In genomic region chr16:66844342-66845079, GRCh38 we compare ENCODE assay signal across 8 cellular contexts. TPM values are rescaled to one million over a fixed set of nuclear protein-coding genes. Genes with fewer than 3 reads are reported as not detected.
DNase-seq lines count a peak whose midpoint lies in the region; ATAC-seq and TF ChIP-seq lines count a peak whose summit lies in the region.

Gene CA7, plus strand, starts transcription at chr16:66844414. Its CDS starts 74 bp downstream, at chr16:66844488.

- H3K18ac ChIP-seq in mesendoderm (ENCODE audit: low read length), result no peak within 1 kb of the TSS

- no peaks in the 10 kb centered on the region for H3K36me3 ChIP-seq in mesendoderm (ENCODE audit: control insufficient read depth, insufficient read depth, low read length)
- H3K36me3 ChIP-seq in transverse colon, result no peaks in the 10 kb centered on the region

- no peak within 1 kb of the TSS for H3K23ac ChIP-seq in mesendoderm (ENCODE audit: low read length)

- no peak within 1 kb of the TSS for H4K5ac ChIP-seq in mesendoderm (ENCODE audit: low read length)

- no peaks in the 10 kb centered on the region for H3K79me2 ChIP-seq in mesendoderm (ENCODE audit: control insufficient read depth, insufficient read depth, low read length)

- H3K4me1 ChIP-seq in mesendoderm (ENCODE audit: control insufficient read depth, low read depth, low read length) (no peaks in the 10 kb centered on the region), transverse colon (peaks cover 4 to 14% (median 12%) of the 10 kb centered on the region in 4 donors)

- H3K9me3 ChIP-seq in transverse colon, result no peaks in the 10 kb centered on the region

- no peak within 1 kb of the TSS for H2BK120ac ChIP-seq in mesendoderm (ENCODE audit: low read depth, low read length)

- H2AK5ac ChIP-seq in mesendoderm (ENCODE audit: low read length), result no peak within 1 kb of the TSS

- H3K9ac ChIP-seq in mesendoderm (ENCODE audit: low read length), result peak within 1 kb of the TSS; percentile 36

- H2BK15ac ChIP-seq in mesendoderm (replicated peaks; ENCODE audit: low read depth), result no peak within 1 kb of the TSS

- peak within 1 kb of the TSS; percentile 49 for H3K4me2 ChIP-seq in mesendoderm (ENCODE audit: low read length)

- no peak within 1 kb of the TSS for H4K8ac ChIP-seq in mesendoderm (ENCODE audit: low read depth, low read length)

- H3K4me3 ChIP-seq in mesendoderm (ENCODE audit: low read length) (peak within 1 kb of the TSS; percentile 3), transverse colon (peak within 1 kb of the TSS in 3 of 4 donors; percentile 20 to 51 (median 41))

- ATAC-seq in activated T-cell treated with anti-CD3 and anti-CD28 coated beads, Interleukin-2, amount 50 U/mL, for 4 hours, result peak; percentile 65 to 74
- ATAC-seq in GM21717 (IDR thresholded peaks at IDR 0.05; ENCODE audit: unreplicated experiment), result no peak

- no peaks in the 10 kb centered on the region for H3K79me1 ChIP-seq in mesendoderm (ENCODE audit: low read length)

- WGBS in mesendoderm (ENCODE audit: extremely low coverage, insufficient coverage, low lambda C conversion rate), result no CpG with 5 or more reads among the region's 79 CpGs
- 2% methylated on average over 47 of the region's 79 CpGs; no CpG with 5 or more reads in 1 of the 2 donors for WGBS in transverse colon (ENCODE audit: low coverage in 1 of 2), 2 donors

- H3K9me3 Mint-ChIP-seq in activated T-cell treated with anti-CD3 and anti-CD28 coated beads, Interleukin-2, amount 50 U/mL, for 4 hours, result no peaks in the 10 kb centered on the region

- TF ChIP-seq CTCF in transverse colon (IDR thresholded peaks at IDR 0.05), result no peak

- H3K4me1 Mint-ChIP-seq in activated T-cell treated with anti-CD3 and anti-CD28 coated beads, Interleukin-2, amount 50 U/mL, for 4 hours (ENCODE audit: low read depth), result peaks cover 7% of the 10 kb centered on the region

- H3K36me3 Mint-ChIP-seq in activated T-cell treated with anti-CD3 and anti-CD28 coated beads, Interleukin-2, amount 50 U/mL, for 4 hours (ENCODE audit: insufficient read depth), result no peaks in the 10 kb centered on the region

- peak within 1 kb of the TSS; percentile 49 for H3K56ac ChIP-seq in mesendoderm (ENCODE audit: low read length)

- no peak for TF ChIP-seq POLR2A in transverse colon (IDR thresholded peaks at IDR 0.05)

- no peak within 1 kb of the TSS for H3K4ac ChIP-seq in mesendoderm (ENCODE audit: low read depth, low read length)

- H3K27ac ChIP-seq in mesendoderm (ENCODE audit: low read depth, low read length), result no peak within 1 kb of the TSS
- H3K27ac ChIP-seq in transverse colon, result no peak within 1 kb of the TSS

- no peak within 1 kb of the TSS for H2BK5ac ChIP-seq in mesendoderm (ENCODE audit: low read length)

- in situ Hi-C loops in transverse colon (cut with MboI; ENCODE audit: low pct_ligation_motif_present in 1 of 4, low pct_unique_long_range_greater_than_20kb in 1 of 4, low sequenced_read_pairs in 3 of 4), result no loop called here

- intact Hi-C loops in transverse colon (cut with DNase I; ENCODE audit: low total_unique reads), result no loop called here

- H3K27me3 Mint-ChIP-seq in activated T-cell treated with anti-CD3 and anti-CD28 coated beads, Interleukin-2, amount 50 U/mL, for 4 hours (ENCODE audit: low read depth), result peaks cover 43% of the 10 kb centered on the region

- peak within 1 kb of the TSS; percentile 61 for H3K4me3 Mint-ChIP-seq in activated T-cell treated with anti-CD3 and anti-CD28 coated beads, Interleukin-2, amount 50 U/mL, for 4 hours

- DNase-seq in activated T-cell treated with anti-CD3 and anti-CD28 coated beads, Interleukin-2, amount 50 U/mL, for 4 hours, result no peak
- DNase-seq in activated T-cell treated with anti-CD3 and anti-CD28 coated beads, Interleukin-2, amount 50 U/mL, for 1 hour, result no peak
- peak; percentile 59 for DNase-seq in ecto neural progenitor cell (ENCODE audit: low spot score)
- DNase-seq in mesendoderm, result no peak
- DNase-seq in transverse colon, result no peak
- DNase-seq in AML-193 (lab: John Stamatoyannopoulos, UW), result no peak
- DNase-seq in HuH-7.5 (ENCODE audit: low spot score), result no peak

- TF ChIP-seq EP300 in transverse colon (IDR thresholded peaks at IDR 0.05; ENCODE audit: low read depth), result no peak

- H3K27me3 ChIP-seq in mesendoderm (ENCODE audit: insufficient read depth, low read length, poor library complexity) (peaks cover 23% of the 10 kb centered on the region), transverse colon (peaks cover 32% of the 10 kb centered on the region)

RNA-seq across cellular contexts. Expression of gene CA7, which starts in this region (rescaled TPM):
- total RNA-seq in activated T-cell treated with anti-CD3 and anti-CD28 coated beads, Interleukin-2, amount 50 U/mL, for 4 hours, result under 1 TPM in 1 of 3 donors, not detected in 2; 0.18 TPM
- polyA plus RNA-seq in mesendoderm (2013, experiment 1 of 2), result 0.32 TPM
- polyA plus RNA-seq in mesendoderm (2013, experiment 2 of 2), result 0.18 TPM
- 100 to 1,000 TPM; 107 to 237 (median 152) TPM for total RNA-seq in transverse colon

Comparison
In these comparisons a context has a peak if more than half of its experiments do, and no peak if none do; other contexts are left out.
1. RNA of gene CA7 (total RNA-seq): 107 to 237 TPM in transverse colon; 0.18 TPM in activated T-cell treated with anti-CD3 and anti-CD28 coated beads, Interleukin-2, amount 50 U/mL, for 4 hours; every median in the first group is over 10 times any median in the second.
2. Peak in ATAC-seq in activated T-cell treated with anti-CD3 and anti-CD28 coated beads, Interleukin-2, amount 50 U/mL, for 4 hours; RNA of the gene not detected or under 1 TPM.